In the genomic region with DNA sequence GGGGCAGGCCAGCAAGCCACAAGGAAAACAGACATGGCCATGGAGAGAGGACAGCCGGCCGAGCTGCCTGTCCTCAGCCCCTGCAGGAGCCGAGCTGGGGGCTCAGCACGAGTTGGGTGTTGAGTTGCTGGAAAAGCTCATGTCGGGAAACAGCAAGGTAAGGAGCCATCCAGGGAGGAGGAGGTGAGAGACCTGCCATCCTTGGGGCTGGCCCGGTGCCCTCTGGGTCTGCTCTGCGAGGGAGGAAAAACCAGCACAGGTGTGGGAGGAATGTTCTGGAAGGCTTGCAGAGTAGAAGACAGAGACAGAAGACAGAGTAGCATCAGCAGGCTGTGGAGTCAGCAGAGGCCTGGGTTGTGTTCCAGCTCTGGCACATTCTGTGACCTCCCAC, we compare ENCODE assay signal across 22 cellular contexts.
"Had no signal": no experiment of that assay in that cellular context is flagged by ENCODE, and none has a peak within 500 bp of the region (broad histone marks: within the 10 kb centered on the region; RNA-seq: fewer than 3 reads in every experiment).

No MANE protein-coding gene starts in this region.

- H3K4me3 ChIP-seq: dorsolateral prefrontal cortex, heart left ventricle, lower lobe of right lung, tibial artery, upper lobe of left lung, uterus had no signal

- H3K27ac ChIP-seq: dorsolateral prefrontal cortex, heart left ventricle, lower lobe of right lung, neutrophil, tibial artery, upper lobe of left lung, uterus had no signal

- ATAC-seq: heart left ventricle; left lobe of liver; lower lobe of right lung; right cardiac atrium; stimulated activated effector memory CD8-positive, alpha-beta T cell treated with anti-CD3 and anti-CD28 coated beads, Interleukin-12 subunit alpha, Interleukin-12 subunit beta, amount 100 ng/mL, for 72 hours had no signal

- H3K36me3 ChIP-seq: heart left ventricle, lower lobe of right lung, neutrophil, tibial artery, upper lobe of left lung, uterus had no signal

- FAIRE-seq: frontal cortex, small intestine had no signal

- H3K9me3 ChIP-seq: heart left ventricle, lower lobe of right lung, neutrophil, tibial artery, upper lobe of left lung, uterus had no signal

- H3K27me3 ChIP-seq: neutrophil, upper lobe of left lung, uterus had no signal

- DNase-seq: cortex of kidney; effector CD8-positive, alpha-beta T cell; heart left ventricle; hippocampal formation; kidney glomerular epithelial cell; lower lobe of right lung; mesenchymal stem cell; midbrain; naive B cell; posterior cingulate gyrus; small intestine; stimulated activated CD4-positive, alpha-beta T cell treated with anti-CD3 and anti-CD28 coated beads, Interleukin-2, amount 100 ng/mL, for 48 hours; stimulated activated CD8-positive, alpha-beta memory T cell treated with anti-CD3 and anti-CD28 coated beads, Interleukin-4, amount 100 ng/mL, for 48 hours; tibial artery; uterus had no signal

- H3K4me1 ChIP-seq: heart left ventricle, lower lobe of right lung, tibial artery, upper lobe of left lung, uterus had no signal
